In genomic region chr6:157831018-157831369, GRCh38 we compare ENCODE assay signal across 13 cellular contexts. TPM values are rescaled to one million over a fixed set of nuclear protein-coding genes. Genes with fewer than 3 reads are reported as not detected.
DNase-seq lines count a peak whose midpoint lies in the region; ATAC-seq and TF ChIP-seq lines count a peak whose summit lies in the region.
"Had no signal": no experiment of that assay in that cellular context is flagged by ENCODE, and none has a peak within 500 bp of the region (broad histone marks: within the 10 kb centered on the region; RNA-seq: fewer than 3 reads in every experiment).

No MANE protein-coding gene starts in this region.

- intact Hi-C loops in posterior cingulate gyrus (cut with DNase I), result no loop called here

- H3K4me1 Mint-ChIP-seq in osteocyte (ENCODE audit: unreplicated experiment), result peaks cover 60% of the 10 kb centered on the region

- peak overlapping the region; percentile 87 for H3K27ac Mint-ChIP-seq in osteocyte (ENCODE audit: unreplicated experiment)

- no peak for DNase-seq in activated CD4-positive, CD25-positive, alpha-beta regulatory T cell (lab: John Stamatoyannopoulos, UW)
- DNase-seq in NCI-H82 treated with DMSO at 0.1 percent for 48 hours (lab: John Stamatoyannopoulos, UW; ENCODE audit: unreplicated experiment) (peak; percentile 88), osteocyte (ENCODE audit: extremely low spot score, unreplicated experiment) (no peak), posterior cingulate gyrus (no peak), NCI-H226 (no peak)
- DNase-seq: activated T-cell treated with anti-CD3 and anti-CD28 coated beads, Interleukin-2, amount 50 U/mL, for 48 hours; T1000 had no signal

- no peaks in the 10 kb centered on the region for H3K36me3 ChIP-seq in endocrine pancreas (ENCODE audit: control insufficient read depth, insufficient read depth, low read length)
- H3K36me3 ChIP-seq: cardiac muscle cell, esophagus muscularis mucosa had no signal

- peak; percentile 36 to 45 for ATAC-seq in activated CD4-positive, CD25-positive, alpha-beta regulatory T cell treated with anti-CD3 and anti-CD28 coated beads, Interleukin-2, amount 50 U/mL, for 24 hours
- ATAC-seq in HG03097 (IDR thresholded peaks at IDR 0.05; ENCODE audit: low FRiP score, unreplicated experiment), result no peak
- ATAC-seq: HCT116 had no signal

- H3K4me3 ChIP-seq in endocrine pancreas (ENCODE audit: control insufficient read depth, insufficient read depth, low read length), result peak overlapping the region; percentile 12
- H3K4me3 ChIP-seq: cardiac muscle cell, esophagus muscularis mucosa had no signal

- H3K4me1 ChIP-seq in endocrine pancreas (ENCODE audit: control insufficient read depth, insufficient read depth, low read length), result peaks cover 23% of the 10 kb centered on the region

- peaks cover 6% of the 10 kb centered on the region for H3K9me3 Mint-ChIP-seq in osteocyte (ENCODE audit: unreplicated experiment)

- no peaks in the 10 kb centered on the region for H3K27me3 ChIP-seq in endocrine pancreas (ENCODE audit: control insufficient read depth, insufficient read depth, low read length)
- H3K27me3 ChIP-seq: cardiac muscle cell, esophagus muscularis mucosa had no signal

- no peak overlapping the region for H3K4me3 Mint-ChIP-seq in osteocyte (ENCODE audit: unreplicated experiment)

- peaks cover 10% of the 10 kb centered on the region for H3K36me3 Mint-ChIP-seq in osteocyte (ENCODE audit: unreplicated experiment)

- TF ChIP-seq CTCF in osteocyte (IDR thresholded peaks at IDR 0.05), result no peak

- H3K9ac ChIP-seq in endocrine pancreas (ENCODE audit: control insufficient read depth, insufficient read depth, low read length), result no peak overlapping the region

- H3K9me3 ChIP-seq in endocrine pancreas (ENCODE audit: control insufficient read depth, low read length), result no peaks in the 10 kb centered on the region
- H3K9me3 ChIP-seq: esophagus muscularis mucosa had no signal

- H3K27me3 Mint-ChIP-seq in osteocyte (ENCODE audit: unreplicated experiment), result no peaks in the 10 kb centered on the region

RNA-seq across cellular contexts. Expression of gene SNX9, which starts 7.9 kb away (rescaled TPM):
- total RNA-seq in osteocyte, result 65.0 and 65.2 TPM in 2 replicates
